In genomic region chr22:19480173-19480568, GRCh38 we compare ENCODE assay signal across 8 cellular contexts. TPM values are rescaled to one million over a fixed set of nuclear protein-coding genes. Genes with fewer than 3 reads are reported as not detected.
A peak's percentile ranks its signal among the peaks of the same experiment; 100 is the strongest.
DNase-seq lines count a peak whose midpoint lies in the region; ATAC-seq and TF ChIP-seq lines count a peak whose summit lies in the region.

No MANE protein-coding gene starts in this region.

- H3K14ac ChIP-seq in IMR-90 (replicated peaks; ENCODE audit: low read depth, low read length), result no peak overlapping the region

- POLR2A ChIA-PET in Caco-2 (lab: Charles Lee) (interaction anchor here (0.7 to 1.0 kb wide), 8 partner anchors 16 to 301 kb away, joined by 3 to 10 read pairs (median 5); partner anchors contain the start of genes C22orf39 and SLC25A1), IMR-90 (lab: Charles Lee; ENCODE audit: unreplicated experiment) (interaction anchor here (0.7 kb wide), 1 partner anchor 143 kb away, joined by 4 read pairs; no protein-coding TSS in a partner anchor)

- H3K9me3 ChIP-seq in Caco-2, result no peaks in the 10 kb centered on the region
- H3K9me3 ChIP-seq in IMR-90 (ENCODE audit: control insufficient read depth, insufficient read depth, low read length), result no peaks in the 10 kb centered on the region
- no peaks in the 10 kb centered on the region for H3K9me3 ChIP-seq in neural progenitor cell (ENCODE audit: low read depth)

- peak overlapping the region; percentile 97 for H2AFZ ChIP-seq in IMR-90 (replicated peaks; ENCODE audit: low read length, poor library complexity)
- H2AFZ ChIP-seq in neural progenitor cell (replicated peaks), result peak overlapping the region; percentile 82

- no peak overlapping the region for H4K5ac ChIP-seq in IMR-90 (ENCODE audit: low read depth, low read length)

- in situ Hi-C loops in IMR-90 (cut with MboI; ENCODE audit: low sequenced_read_pairs), result no loop called here

- no peak overlapping the region for H2BK5ac ChIP-seq in IMR-90 (ENCODE audit: low read depth, low read length, poor library complexity, severe bottlenecking)

- H3K9me1 ChIP-seq in IMR-90 (ENCODE audit: insufficient read depth, low read length), result peaks cover 3% of the 10 kb centered on the region; the same call in 1 of the 2 replicates

- peaks cover 57% of the 10 kb centered on the region for H3K36me3 Mint-ChIP-seq in Caco-2 (ENCODE audit: insufficient read depth, unreplicated experiment)
- peaks cover 8% of the 10 kb centered on the region for H3K36me3 Mint-ChIP-seq in neural progenitor cell

- peak overlapping the region; percentile 62 for H3K4me2 ChIP-seq in IMR-90 (ENCODE audit: low read depth, low read length)
- peak overlapping the region; percentile 91 for H3K4me2 ChIP-seq in neural progenitor cell

- H2AK9ac ChIP-seq in IMR-90 (replicated peaks; ENCODE audit: low read depth, low read length, poor library complexity), result peak overlapping the region; percentile 43

- no peak overlapping the region for H4K8ac ChIP-seq in IMR-90 (ENCODE audit: low read depth in 2 of 2, low read length in 2 of 2)

- TF ChIP-seq CTCF in Caco-2 (IDR thresholded peaks at IDR 0.05; ENCODE audit: insufficient read depth in 1 of 2, low read depth in 1 of 2, low read length in 1 of 2, severe bottlenecking in 1 of 2, unreplicated experiment in 1 of 2) (no peak), IMR-90 (conservative IDR thresholded peaks at IDR 0.05; ENCODE audit: low read depth, low read length) (no peak), coronary artery (IDR thresholded peaks at IDR 0.05) (no peak), neural progenitor cell (IDR thresholded peaks at IDR 0.05) (no peak)

- peaks cover 55% of the 10 kb centered on the region for H3K79me2 ChIP-seq in neural progenitor cell (ENCODE audit: low read depth)

- H3K4me1 Mint-ChIP-seq in Caco-2 (ENCODE audit: low read depth, unreplicated experiment), result peaks cover 23% of the 10 kb centered on the region
- peaks cover 25% of the 10 kb centered on the region for H3K4me1 Mint-ChIP-seq in neural progenitor cell

- H2AK5ac ChIP-seq in IMR-90 (ENCODE audit: low read depth, low read length), result peak overlapping the region; percentile 35; the same call in 1 of the 2 replicates

- intact Hi-C loops in Caco-2 (cut with micrococcal nuclease; ENCODE audit: unreplicated experiment) (no loop called here), IMR-90 (cut with micrococcal nuclease) (no loop called here)

- CTCF ChIA-PET in Caco-2 (lab: Charles Lee) (interaction anchor here (0.9 to 1.5 kb wide), 3 partner anchors 150 to 301 kb away, joined by 3 to 6 read pairs (median 3); no protein-coding TSS in a partner anchor), IMR-90 (lab: Yijun Ruan, JAX) (interaction anchor here (1.2 kb wide), 1 partner anchor 149 kb away, joined by 3 read pairs; no protein-coding TSS in a partner anchor)

- H3K79me1 ChIP-seq in IMR-90 (ENCODE audit: low read depth in 1 of 2, low read length in 2 of 2), result peaks cover 23 to 51% of the 10 kb centered on the region in 2 experiments; a peak in 3 of 4 replicates

- H3K27me3 ChIP-seq in Caco-2 (replicated peaks; ENCODE audit: control insufficient read depth, insufficient read depth, low read length) (no peaks in the 10 kb centered on the region), IMR-90 (ENCODE audit: control insufficient read depth, insufficient read depth, low read length) (no peaks in the 10 kb centered on the region), neural progenitor cell (no peaks in the 10 kb centered on the region)

- H3K27me3 Mint-ChIP-seq in Caco-2 (ENCODE audit: insufficient read depth, unreplicated experiment), result no peaks in the 10 kb centered on the region
- peaks cover 4% of the 10 kb centered on the region for H3K27me3 Mint-ChIP-seq in neural progenitor cell (ENCODE audit: insufficient read depth, low read depth)

- H3K27ac ChIP-seq in IMR-90 (ENCODE audit: insufficient read depth, low read length), result no peak overlapping the region; the same call in 1 of the 2 replicates
- no peak overlapping the region for H3K27ac ChIP-seq in coronary artery
- no peak overlapping the region for H3K27ac ChIP-seq in neural progenitor cell

- H3F3A ChIP-seq in neural progenitor cell (ENCODE audit: low read depth), result no peaks in the 10 kb centered on the region

- H3K27ac Mint-ChIP-seq in Caco-2 (ENCODE audit: unreplicated experiment) (peak overlapping the region; percentile 100), neural progenitor cell (no peak overlapping the region)

- dilution Hi-C loops in IMR-90 (cut with HindIII; ENCODE audit: low sequenced_read_pairs, unreplicated experiment), result no loop called here

- H3K4me3 Mint-ChIP-seq in Caco-2 (ENCODE audit: unreplicated experiment), result peak overlapping the region; percentile 95
- H3K4me3 Mint-ChIP-seq in neural progenitor cell, result peak overlapping the region; percentile 99

- H3K9me3 Mint-ChIP-seq in Caco-2 (ENCODE audit: unreplicated experiment) (no peaks in the 10 kb centered on the region), neural progenitor cell (no peaks in the 10 kb centered on the region)

- peaks cover 21% of the 10 kb centered on the region for H4K20me1 ChIP-seq in IMR-90 (ENCODE audit: insufficient read depth, low read length)
- H4K20me1 ChIP-seq in neural progenitor cell (ENCODE audit: low read depth), result peaks cover 33% of the 10 kb centered on the region

- no peak overlapping the region for H2BK15ac ChIP-seq in IMR-90 (ENCODE audit: low read depth, low read length)

- H3K9ac ChIP-seq in IMR-90 (ENCODE audit: low read depth, low read length) (peak overlapping the region; percentile 23; the same call in 1 of the 2 replicates), neural progenitor cell (peak overlapping the region; percentile 82)

- no peak overlapping the region for H3K18ac ChIP-seq in IMR-90 (ENCODE audit: low read depth, low read length)

- H3K4me1 ChIP-seq in Caco-2, result peaks cover 6% of the 10 kb centered on the region; the same call in 1 of the 2 replicates
- peaks cover 3% of the 10 kb centered on the region for H3K4me1 ChIP-seq in IMR-90 (ENCODE audit: control insufficient read depth, insufficient read depth, low read length)
- H3K4me1 ChIP-seq in neural progenitor cell, result peaks cover 17% of the 10 kb centered on the region

- no peak overlapping the region for H2BK120ac ChIP-seq in IMR-90 (ENCODE audit: low read depth, low read length)

- no peak overlapping the region for H4K91ac ChIP-seq in IMR-90 (ENCODE audit: insufficient read depth, low read depth, low read length)

- H3K4me3 ChIP-seq in Caco-2 (ENCODE audit: low read depth, low read length) (peak overlapping the region; percentile 96), IMR-90 (ENCODE audit: insufficient read depth, low read depth, low read length) (peak overlapping the region; percentile 52), coronary artery (peak overlapping the region; percentile 99), neural progenitor cell (peak overlapping the region; percentile 77)

- ATAC-seq in IMR-90 (ENCODE audit: low read depth), result no peak

- DNase-seq in Caco-2, result no peak
- DNase-seq in IMR-90, result no peak
- DNase-seq in coronary artery (ENCODE audit: low spot score), result no peak
- no peak for DNase-seq in neural progenitor cell (ENCODE audit: low spot score)
- DNase-seq in DMS114 treated with DMSO at 0.1 percent for 48 hours (lab: John Stamatoyannopoulos, UW; ENCODE audit: unreplicated experiment), result no peak
- DNase-seq in NCI-H526 treated with DMSO at 0.1 percent for 48 hours (lab: John Stamatoyannopoulos, UW), result no peak
- no peak for DNase-seq in activated gamma-delta T cell (lab: John Stamatoyannopoulos, UW)
- no peak for DNase-seq in NOMO-1 treated with dmso at 0.1 percent for 144 hours (lab: John Stamatoyannopoulos, UW; ENCODE audit: unreplicated experiment)

- WGBS in IMR-90 (ENCODE audit: extremely low coverage in 2 of 2, insufficient read length in 1 of 2), 2 experiments, result 3% methylated on average over 5 of the region's 15 CpGs; no CpG with 5 or more reads in 1 of the 2 experiments

- no peak overlapping the region for H3K4ac ChIP-seq in IMR-90 (ENCODE audit: low read depth, low read length)

- no TSS peak for BruUV-seq in Caco-2 (replicated peaks; lab: Mats Ljungman, UMichigan)
- BruUV-seq in IMR-90 (replicated peaks; lab: Mats Ljungman, UMichigan), result no TSS peak

- no peak overlapping the region for H3K56ac ChIP-seq in IMR-90 (ENCODE audit: extremely low read depth, insufficient read depth, low read length)

- TF ChIP-seq POLR2A in IMR-90 (IDR thresholded peaks at IDR 0.05; ENCODE audit: low read depth, low read length), result no peak

- H3K36me3 ChIP-seq in Caco-2 (ENCODE audit: control insufficient read depth, insufficient read depth, low read length) (0 out of 2 replicates have a peak, but pooled peaks cover 2% of the 10 kb centered on the region), IMR-90 (ENCODE audit: control insufficient read depth, insufficient read depth, low read length) (peaks cover 5% of the 10 kb centered on the region; the same call in 1 of the 2 replicates), neural progenitor cell (no peaks in the 10 kb centered on the region)

- TF ChIP-seq RAD21 in IMR-90 (IDR thresholded peaks at IDR 0.05; ENCODE audit: low read length), result no peak

- no peak overlapping the region for H2BK20ac ChIP-seq in IMR-90 (ENCODE audit: low read depth, low read length)

- H3K23ac ChIP-seq in IMR-90 (ENCODE audit: low read depth, low read length), result no peak overlapping the region

RNA-seq across cellular contexts. Expression of gene CDC45, which starts 0.5 kb away (rescaled TPM):
- 41.7 and 44.6 TPM in 2 replicates for total RNA-seq in Caco-2 (2022)
- total RNA-seq in IMR-90 (2012; rRNA removed), result 37.5 and 44.6 TPM in 2 replicates
- polyA plus RNA-seq in IMR-90 (2012; rRNA removed), result 20.0 and 22.7 TPM in 2 replicates
- 7.7 and 9.1 TPM in 2 replicates for polyA plus RNA-seq in IMR-90 (2012; cell fraction: cytosol; rRNA removed)
- 24.8 and 25.7 TPM in 2 replicates for polyA plus RNA-seq in IMR-90 (2012; cell fraction: nucleus; rRNA removed; ENCODE audit: low replicate concordance)
- total RNA-seq in neural progenitor cell (ENCODE audit: low replicate concordance), result 40.9 and 50.7 TPM in 2 replicates

RNA-seq across cellular contexts. Expression of gene UFD1, which starts 1.2 kb away (rescaled TPM):
- 102 and 108 TPM in 2 replicates for total RNA-seq in Caco-2 (2022)
- 138 and 152 TPM in 2 replicates for total RNA-seq in IMR-90 (2012; rRNA removed)
- 149 and 153 TPM in 2 replicates for polyA plus RNA-seq in IMR-90 (2012; rRNA removed)
- polyA plus RNA-seq in IMR-90 (2012; cell fraction: cytosol; rRNA removed), result 92.0 and 129 TPM in 2 replicates
- 67.8 and 81.3 TPM in 2 replicates for polyA plus RNA-seq in IMR-90 (2012; cell fraction: nucleus; rRNA removed; ENCODE audit: low replicate concordance)
- 37.5 and 37.7 TPM in 2 replicates for total RNA-seq in neural progenitor cell (ENCODE audit: low replicate concordance)

RNA-seq across cellular contexts. Expression of gene C22orf39, which starts 32.7 kb away (rescaled TPM):
- total RNA-seq in Caco-2 (2022) (30.7 and 36.1 TPM in 2 replicates), IMR-90 (2012; rRNA removed) (8.2 and 9.2 TPM in 2 replicates), neural progenitor cell (ENCODE audit: low replicate concordance) (49.5 and 57.0 TPM in 2 replicates)
- 8.9 and 10.2 TPM in 2 replicates for polyA plus RNA-seq in IMR-90 (2012; rRNA removed)
- 11.9 and 14.7 TPM in 2 replicates for polyA plus RNA-seq in IMR-90 (2012; cell fraction: cytosol; rRNA removed)
- 7.8 and 8.0 TPM in 2 replicates for polyA plus RNA-seq in IMR-90 (2012; cell fraction: nucleus; rRNA removed; ENCODE audit: low replicate concordance)

RNA-seq across cellular contexts. Expression of gene CLDN5, which starts 44.0 kb away (rescaled TPM):
- total RNA-seq in Caco-2 (2022) (not detected in 2 replicates), IMR-90 (2012; rRNA removed) (under 0.01 and 0.18 TPM in 2 replicates), neural progenitor cell (ENCODE audit: low replicate concordance) (0.69 and 4.1 TPM in 2 replicates)
- 0.17 and 0.21 TPM in 2 replicates for polyA plus RNA-seq in IMR-90 (2012; rRNA removed)
- 0.35 and 0.71 TPM in 2 replicates for polyA plus RNA-seq in IMR-90 (2012; cell fraction: cytosol; rRNA removed)
- 0.17 TPM in 1 of 2 replicates, not detected in the other for polyA plus RNA-seq in IMR-90 (2012; cell fraction: nucleus; rRNA removed; ENCODE audit: low replicate concordance)

RNA-seq across cellular contexts. Expression of gene MRPL40, which starts 47.8 kb away (rescaled TPM):
- total RNA-seq in Caco-2 (2022) (42.6 and 42.7 TPM in 2 replicates), IMR-90 (2012; rRNA removed) (37.5 and 48.9 TPM in 2 replicates), neural progenitor cell (ENCODE audit: low replicate concordance) (15.5 and 17.0 TPM in 2 replicates)
- polyA plus RNA-seq in IMR-90 (2012; rRNA removed), result 36.7 and 38.0 TPM in 2 replicates
- polyA plus RNA-seq in IMR-90 (2012; cell fraction: cytosol; rRNA removed), result 11.3 and 15.3 TPM in 2 replicates
- polyA plus RNA-seq in IMR-90 (2012; cell fraction: nucleus; rRNA removed; ENCODE audit: low replicate concordance), result 3.0 and 12.5 TPM in 2 replicates
